1 cellular context compared by ENCODE assay signal in the genomic region with DNA sequence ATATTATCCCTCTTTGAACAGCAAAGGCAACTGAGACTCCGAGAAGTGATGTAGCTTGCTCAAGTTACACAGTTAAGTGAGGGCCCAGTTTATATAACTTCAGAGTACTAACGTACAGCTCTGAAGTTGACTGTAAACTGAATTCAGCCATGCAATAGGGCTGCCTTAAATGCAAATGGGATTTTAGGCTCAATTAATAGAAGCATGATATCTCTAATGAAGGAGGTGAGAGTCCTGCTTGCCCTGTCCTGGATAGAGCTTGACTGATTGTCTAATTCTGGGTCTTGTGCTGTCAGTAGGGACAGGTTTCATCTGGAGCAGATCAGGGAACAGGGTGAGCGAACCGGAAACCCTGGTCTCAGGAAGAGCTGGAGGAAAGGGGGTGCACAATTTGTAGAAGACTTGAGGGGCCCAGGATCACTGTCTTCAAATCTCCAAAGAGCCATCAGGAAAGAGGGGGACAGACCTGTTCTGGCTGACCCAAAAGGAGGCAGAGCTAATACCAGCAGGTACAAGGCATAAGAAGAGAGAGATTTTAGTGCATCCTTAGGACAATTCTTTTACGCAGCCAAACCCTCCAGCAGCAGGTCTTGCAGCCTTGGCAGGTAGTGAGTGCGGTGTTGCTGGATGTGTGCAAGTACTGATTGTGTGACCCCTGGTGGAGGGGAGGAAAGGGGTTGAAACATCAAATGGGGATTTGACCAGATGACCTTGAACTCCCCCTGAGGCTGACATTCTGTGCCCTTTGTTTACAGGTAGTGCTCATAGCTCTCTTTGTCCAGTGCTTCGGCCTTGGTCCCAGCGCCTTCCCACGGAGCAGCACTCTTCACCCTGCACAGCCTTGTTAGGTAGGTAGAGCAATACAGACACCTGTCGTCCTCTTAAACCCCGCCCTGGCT.
TF ChIP-seq lines count a peak whose summit lies in the region.

No MANE protein-coding gene starts in this region.

TF ChIP-seq in HepG2, 621 proteins besides CTCF, POLR2A, EP300 and RAD21 (continued from another document and continues in another):
- TF ChIP-seq, protein P1, sequence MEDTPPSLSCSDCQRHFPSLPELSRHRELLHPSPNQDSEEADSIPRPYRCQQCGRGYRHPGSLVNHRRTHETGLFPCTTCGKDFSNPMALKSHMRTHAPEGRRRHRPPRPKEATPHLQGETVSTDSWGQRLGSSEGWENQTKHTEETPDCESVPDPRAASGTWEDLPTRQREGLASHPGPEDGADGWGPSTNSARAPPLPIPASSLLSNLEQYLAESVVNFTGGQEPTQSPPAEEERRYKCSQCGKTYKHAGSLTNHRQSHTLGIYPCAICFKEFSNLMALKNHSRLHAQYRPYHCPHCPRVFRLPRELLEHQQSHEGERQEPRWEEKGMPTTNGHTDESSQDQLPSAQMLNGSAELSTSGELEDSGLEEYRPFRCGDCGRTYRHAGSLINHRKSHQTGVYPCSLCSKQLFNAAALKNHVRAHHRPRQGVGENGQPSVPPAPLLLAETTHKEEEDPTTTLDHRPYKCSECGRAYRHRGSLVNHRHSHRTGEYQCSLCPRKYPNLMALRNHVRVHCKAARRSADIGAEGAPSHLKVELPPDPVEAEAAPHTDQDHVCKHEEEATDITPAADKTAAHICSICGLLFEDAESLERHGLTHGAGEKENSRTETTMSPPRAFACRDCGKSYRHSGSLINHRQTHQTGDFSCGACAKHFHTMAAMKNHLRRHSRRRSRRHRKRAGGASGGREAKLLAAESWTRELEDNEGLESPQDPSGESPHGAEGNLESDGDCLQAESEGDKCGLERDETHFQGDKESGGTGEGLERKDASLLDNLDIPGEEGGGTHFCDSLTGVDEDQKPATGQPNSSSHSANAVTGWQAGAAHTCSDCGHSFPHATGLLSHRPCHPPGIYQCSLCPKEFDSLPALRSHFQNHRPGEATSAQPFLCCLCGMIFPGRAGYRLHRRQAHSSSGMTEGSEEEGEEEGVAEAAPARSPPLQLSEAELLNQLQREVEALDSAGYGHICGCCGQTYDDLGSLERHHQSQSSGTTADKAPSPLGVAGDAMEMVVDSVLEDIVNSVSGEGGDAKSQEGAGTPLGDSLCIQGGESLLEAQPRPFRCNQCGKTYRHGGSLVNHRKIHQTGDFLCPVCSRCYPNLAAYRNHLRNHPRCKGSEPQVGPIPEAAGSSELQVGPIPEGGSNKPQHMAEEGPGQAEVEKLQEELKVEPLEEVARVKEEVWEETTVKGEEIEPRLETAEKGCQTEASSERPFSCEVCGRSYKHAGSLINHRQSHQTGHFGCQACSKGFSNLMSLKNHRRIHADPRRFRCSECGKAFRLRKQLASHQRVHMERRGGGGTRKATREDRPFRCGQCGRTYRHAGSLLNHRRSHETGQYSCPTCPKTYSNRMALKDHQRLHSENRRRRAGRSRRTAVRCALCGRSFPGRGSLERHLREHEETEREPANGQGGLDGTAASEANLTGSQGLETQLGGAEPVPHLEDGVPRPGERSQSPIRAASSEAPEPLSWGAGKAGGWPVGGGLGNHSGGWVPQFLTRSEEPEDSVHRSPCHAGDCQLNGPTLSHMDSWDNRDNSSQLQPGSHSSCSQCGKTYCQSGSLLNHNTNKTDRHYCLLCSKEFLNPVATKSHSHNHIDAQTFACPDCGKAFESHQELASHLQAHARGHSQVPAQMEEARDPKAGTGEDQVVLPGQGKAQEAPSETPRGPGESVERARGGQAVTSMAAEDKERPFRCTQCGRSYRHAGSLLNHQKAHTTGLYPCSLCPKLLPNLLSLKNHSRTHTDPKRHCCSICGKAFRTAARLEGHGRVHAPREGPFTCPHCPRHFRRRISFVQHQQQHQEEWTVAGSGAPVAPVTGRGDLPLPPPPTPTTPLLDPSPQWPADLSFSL (CRISPR knock-in tag; IDR thresholded peaks at IDR 0.05): no peak
- TF ChIP-seq HCFC1 (IDR thresholded peaks at IDR 0.05; ENCODE audit: low read depth, low read length) (no peak), MEIS1 (CRISPR knock-in tag; IDR thresholded peaks at IDR 0.05; ENCODE audit: borderline replicate concordance) (no peak), SUZ12 (IDR thresholded peaks at IDR 0.05; ENCODE audit: low read depth, low read length) (no peak), NFRKB (IDR thresholded peaks at IDR 0.05) (no peak), SOX5 (CRISPR knock-in tag; IDR thresholded peaks at IDR 0.05; ENCODE audit: borderline replicate concordance) (peak; percentile 82), ZNF3 (CRISPR knock-in tag; IDR thresholded peaks at IDR 0.05) (no peak; the same call in 1 of the 2 replicates), ZNF605 (CRISPR knock-in tag; IDR thresholded peaks at IDR 0.05) (peak; percentile 20; the same call in 1 of the 2 replicates), XBP1 (CRISPR knock-in tag; IDR thresholded peaks at IDR 0.05) (no peak), ZNF563 (CRISPR knock-in tag; IDR thresholded peaks at IDR 0.05) (no peak), RBM39 (IDR thresholded peaks at IDR 0.05; ENCODE audit: low read depth, low read length, poor library complexity, severe bottlenecking) (no peak), ZNF839 (CRISPR knock-in tag; IDR thresholded peaks at IDR 0.05; ENCODE audit: borderline replicate concordance) (no peak), ZNF136 (CRISPR knock-in tag; IDR thresholded peaks at IDR 0.05; ENCODE audit: low read depth) (no peak), CC2D1A (CRISPR knock-in tag; IDR thresholded peaks at IDR 0.05) (no peak), ZNF614 (CRISPR knock-in tag; IDR thresholded peaks at IDR 0.05; ENCODE audit: borderline replicate concordance) (no peak), CAMTA2 (CRISPR knock-in tag; IDR thresholded peaks at IDR 0.05; ENCODE audit: borderline replicate concordance) (no peak), TRIM24 (CRISPR knock-in tag; IDR thresholded peaks at IDR 0.05) (no peak), IRF2 (CRISPR knock-in tag; IDR thresholded peaks at IDR 0.05) (no peak; the same call in none of the 2 replicates), ZNF10 (CRISPR knock-in tag; IDR thresholded peaks at IDR 0.05; ENCODE audit: borderline replicate concordance, low read depth) (no peak), CREB1 (IDR thresholded peaks at IDR 0.05) (no peak), CREB1 (CRISPR knock-in tag; IDR thresholded peaks at IDR 0.05) (no peak), CHCHD3 (CRISPR knock-in tag; IDR thresholded peaks at IDR 0.05) (no peak)
- TF ChIP-seq, protein P2, sequence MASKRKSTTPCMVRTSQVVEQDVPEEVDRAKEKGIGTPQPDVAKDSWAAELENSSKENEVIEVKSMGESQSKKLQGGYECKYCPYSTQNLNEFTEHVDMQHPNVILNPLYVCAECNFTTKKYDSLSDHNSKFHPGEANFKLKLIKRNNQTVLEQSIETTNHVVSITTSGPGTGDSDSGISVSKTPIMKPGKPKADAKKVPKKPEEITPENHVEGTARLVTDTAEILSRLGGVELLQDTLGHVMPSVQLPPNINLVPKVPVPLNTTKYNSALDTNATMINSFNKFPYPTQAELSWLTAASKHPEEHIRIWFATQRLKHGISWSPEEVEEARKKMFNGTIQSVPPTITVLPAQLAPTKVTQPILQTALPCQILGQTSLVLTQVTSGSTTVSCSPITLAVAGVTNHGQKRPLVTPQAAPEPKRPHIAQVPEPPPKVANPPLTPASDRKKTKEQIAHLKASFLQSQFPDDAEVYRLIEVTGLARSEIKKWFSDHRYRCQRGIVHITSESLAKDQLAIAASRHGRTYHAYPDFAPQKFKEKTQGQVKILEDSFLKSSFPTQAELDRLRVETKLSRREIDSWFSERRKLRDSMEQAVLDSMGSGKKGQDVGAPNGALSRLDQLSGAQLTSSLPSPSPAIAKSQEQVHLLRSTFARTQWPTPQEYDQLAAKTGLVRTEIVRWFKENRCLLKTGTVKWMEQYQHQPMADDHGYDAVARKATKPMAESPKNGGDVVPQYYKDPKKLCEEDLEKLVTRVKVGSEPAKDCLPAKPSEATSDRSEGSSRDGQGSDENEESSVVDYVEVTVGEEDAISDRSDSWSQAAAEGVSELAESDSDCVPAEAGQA (IDR thresholded peaks at IDR 0.05; ENCODE audit: low read depth): no peak
- TF ChIP-seq, protein P2 (CRISPR knock-in tag; IDR thresholded peaks at IDR 0.05; ENCODE audit: borderline replicate concordance): no peak
- TF ChIP-seq, protein P3, sequence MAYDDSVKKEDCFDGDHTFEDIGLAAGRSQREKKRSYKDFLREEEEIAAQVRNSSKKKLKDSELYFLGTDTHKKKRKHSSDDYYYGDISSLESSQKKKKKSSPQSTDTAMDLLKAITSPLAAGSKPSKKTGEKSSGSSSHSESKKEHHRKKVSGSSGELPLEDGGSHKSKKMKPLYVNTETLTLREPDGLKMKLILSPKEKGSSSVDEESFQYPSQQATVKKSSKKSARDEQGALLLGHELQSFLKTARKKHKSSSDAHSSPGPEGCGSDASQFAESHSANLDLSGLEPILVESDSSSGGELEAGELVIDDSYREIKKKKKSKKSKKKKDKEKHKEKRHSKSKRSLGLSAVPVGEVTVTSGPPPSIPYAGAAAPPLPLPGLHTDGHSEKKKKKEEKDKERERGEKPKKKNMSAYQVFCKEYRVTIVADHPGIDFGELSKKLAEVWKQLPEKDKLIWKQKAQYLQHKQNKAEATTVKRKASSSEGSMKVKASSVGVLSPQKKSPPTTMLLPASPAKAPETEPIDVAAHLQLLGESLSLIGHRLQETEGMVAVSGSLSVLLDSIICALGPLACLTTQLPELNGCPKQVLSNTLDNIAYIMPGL (CRISPR knock-in tag; IDR thresholded peaks at IDR 0.05; ENCODE audit: borderline replicate concordance in 1 of 2, low read depth in 1 of 2): peak in 1 of 2 experiments; percentile 68; a peak in 1 of 4 replicates
- TF ChIP-seq, protein P4, sequence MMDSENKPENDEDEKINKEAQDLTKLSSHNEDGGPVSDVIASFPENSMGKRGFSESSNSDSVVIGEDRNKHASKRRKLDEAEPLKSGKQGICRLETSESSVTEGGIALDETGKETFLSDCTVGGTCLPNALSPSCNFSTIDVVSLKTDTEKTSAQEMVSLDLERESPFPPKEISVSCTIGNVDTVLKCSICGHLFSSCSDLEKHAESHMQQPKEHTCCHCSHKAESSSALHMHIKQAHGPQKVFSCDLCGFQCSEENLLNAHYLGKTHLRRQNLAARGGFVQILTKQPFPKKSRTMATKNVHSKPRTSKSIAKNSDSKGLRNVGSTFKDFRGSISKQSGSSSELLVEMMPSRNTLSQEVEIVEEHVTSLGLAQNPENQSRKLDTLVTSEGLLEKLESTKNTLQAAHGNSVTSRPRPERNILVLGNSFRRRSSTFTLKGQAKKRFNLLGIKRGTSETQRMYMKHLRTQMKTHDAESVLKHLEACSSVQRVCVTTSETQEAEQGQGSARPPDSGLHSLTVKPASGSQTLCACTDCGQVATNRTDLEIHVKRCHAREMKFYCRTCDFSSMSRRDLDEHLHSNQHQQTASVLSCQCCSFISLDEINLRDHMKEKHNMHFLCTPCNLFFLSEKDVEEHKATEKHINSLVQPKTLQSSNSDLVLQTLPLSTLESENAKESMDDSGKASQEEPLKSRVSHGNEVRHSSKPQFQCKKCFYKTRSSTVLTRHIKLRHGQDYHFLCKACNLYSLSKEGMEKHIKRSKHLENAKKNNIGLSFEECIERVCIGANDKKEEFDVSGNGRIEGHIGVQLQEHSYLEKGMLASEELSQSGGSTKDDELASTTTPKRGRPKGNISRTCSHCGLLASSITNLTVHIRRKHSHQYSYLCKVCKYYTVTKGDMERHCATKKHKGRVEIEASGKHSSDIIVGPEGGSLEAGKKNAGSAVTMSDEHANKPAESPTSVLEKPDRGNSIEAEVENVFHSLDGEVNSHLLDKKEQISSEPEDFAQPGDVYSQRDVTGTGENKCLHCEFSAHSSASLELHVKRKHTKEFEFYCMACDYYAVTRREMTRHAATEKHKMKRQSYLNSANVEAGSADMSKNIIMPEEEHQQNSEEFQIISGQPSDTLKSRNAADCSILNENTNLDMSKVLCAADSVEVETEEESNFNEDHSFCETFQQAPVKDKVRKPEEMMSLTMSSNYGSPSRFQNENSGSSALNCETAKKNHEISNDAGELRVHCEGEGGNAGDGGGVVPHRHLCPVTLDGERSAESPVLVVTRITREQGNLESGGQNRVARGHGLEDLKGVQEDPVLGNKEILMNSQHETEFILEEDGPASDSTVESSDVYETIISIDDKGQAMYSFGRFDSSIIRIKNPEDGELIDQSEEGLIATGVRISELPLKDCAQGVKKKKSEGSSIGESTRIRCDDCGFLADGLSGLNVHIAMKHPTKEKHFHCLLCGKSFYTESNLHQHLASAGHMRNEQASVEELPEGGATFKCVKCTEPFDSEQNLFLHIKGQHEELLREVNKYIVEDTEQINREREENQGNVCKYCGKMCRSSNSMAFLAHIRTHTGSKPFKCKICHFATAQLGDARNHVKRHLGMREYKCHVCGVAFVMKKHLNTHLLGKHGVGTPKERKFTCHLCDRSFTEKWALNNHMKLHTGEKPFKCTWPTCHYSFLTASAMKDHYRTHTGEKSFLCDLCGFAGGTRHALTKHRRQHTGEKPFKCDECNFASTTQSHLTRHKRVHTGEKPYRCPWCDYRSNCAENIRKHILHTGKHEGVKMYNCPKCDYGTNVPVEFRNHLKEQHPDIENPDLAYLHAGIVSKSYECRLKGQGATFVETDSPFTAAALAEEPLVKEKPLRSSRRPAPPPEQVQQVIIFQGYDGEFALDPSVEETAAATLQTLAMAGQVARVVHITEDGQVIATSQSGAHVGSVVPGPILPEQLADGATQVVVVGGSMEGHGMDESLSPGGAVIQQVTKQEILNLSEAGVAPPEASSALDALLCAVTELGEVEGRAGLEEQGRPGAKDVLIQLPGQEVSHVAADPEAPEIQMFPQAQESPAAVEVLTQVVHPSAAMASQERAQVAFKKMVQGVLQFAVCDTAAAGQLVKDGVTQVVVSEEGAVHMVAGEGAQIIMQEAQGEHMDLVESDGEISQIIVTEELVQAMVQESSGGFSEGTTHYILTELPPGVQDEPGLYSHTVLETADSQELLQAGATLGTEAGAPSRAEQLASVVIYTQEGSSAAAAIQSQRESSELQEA (CRISPR knock-in tag; IDR thresholded peaks at IDR 0.05; ENCODE audit: not compliant biosample characterization): no peak
- TF ChIP-seq, protein P5, sequence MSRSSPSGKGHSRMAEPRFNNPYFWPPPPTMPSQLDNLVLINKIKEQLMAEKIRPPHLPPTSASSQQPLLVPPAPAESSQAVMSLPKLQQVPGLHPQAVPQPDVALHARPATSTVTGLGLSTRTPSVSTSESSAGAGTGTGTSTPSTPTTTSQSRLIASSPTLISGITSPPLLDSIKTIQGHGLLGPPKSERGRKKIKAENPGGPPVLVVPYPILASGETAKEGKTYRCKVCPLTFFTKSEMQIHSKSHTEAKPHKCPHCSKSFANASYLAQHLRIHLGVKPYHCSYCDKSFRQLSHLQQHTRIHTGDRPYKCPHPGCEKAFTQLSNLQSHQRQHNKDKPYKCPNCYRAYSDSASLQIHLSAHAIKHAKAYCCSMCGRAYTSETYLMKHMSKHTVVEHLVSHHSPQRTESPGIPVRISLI (CRISPR knock-in tag; IDR thresholded peaks at IDR 0.05; ENCODE audit: borderline replicate concordance): no peak; the same call in 1 of the 2 replicates
